Comparison of ENCODE assay signal across 1 cellular context in the genomic region with DNA sequence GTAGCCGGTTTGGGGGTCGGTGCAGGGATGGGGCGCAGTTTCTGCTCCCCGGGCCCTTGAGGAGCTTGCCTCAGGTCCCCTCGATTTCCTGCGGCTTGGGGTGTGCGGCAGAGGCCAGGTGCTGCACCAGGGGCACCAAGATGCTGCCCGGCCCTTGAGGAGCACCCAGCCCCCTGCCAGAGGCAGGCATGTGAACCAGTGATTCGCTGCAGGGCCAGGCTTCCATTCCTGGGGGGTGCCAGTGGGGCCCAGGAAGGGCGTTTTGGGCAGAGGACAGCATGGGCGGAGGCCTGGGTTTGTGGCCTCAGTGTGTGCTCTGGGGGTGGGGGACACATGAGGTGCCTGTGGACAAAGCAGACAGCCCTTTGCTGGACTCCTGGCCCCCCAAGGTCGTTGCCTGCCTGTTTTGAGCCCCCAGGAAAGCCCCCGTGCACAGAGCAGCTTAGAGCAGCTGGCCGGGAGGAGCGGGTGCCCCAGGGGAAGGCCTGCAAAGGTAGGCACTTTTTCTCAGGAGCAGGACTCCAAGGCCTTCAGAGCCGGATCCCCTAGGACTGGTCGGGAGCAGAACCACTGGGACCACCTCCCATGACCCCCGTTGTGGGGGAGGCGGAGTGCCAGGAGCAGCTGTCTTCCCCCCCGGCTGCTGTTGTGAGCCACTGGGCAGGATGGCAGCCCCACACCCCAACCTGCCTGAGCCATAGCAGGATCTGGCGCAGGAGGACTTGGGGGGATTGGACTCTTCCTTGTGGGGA.
TF ChIP-seq lines count a peak whose summit lies in the region.

No MANE protein-coding gene starts in this region.

TF ChIP-seq in GM12878, 131 proteins besides CTCF, POLR2A, EP300 and RAD21 (continued from another document):
- TF ChIP-seq, protein P1, sequence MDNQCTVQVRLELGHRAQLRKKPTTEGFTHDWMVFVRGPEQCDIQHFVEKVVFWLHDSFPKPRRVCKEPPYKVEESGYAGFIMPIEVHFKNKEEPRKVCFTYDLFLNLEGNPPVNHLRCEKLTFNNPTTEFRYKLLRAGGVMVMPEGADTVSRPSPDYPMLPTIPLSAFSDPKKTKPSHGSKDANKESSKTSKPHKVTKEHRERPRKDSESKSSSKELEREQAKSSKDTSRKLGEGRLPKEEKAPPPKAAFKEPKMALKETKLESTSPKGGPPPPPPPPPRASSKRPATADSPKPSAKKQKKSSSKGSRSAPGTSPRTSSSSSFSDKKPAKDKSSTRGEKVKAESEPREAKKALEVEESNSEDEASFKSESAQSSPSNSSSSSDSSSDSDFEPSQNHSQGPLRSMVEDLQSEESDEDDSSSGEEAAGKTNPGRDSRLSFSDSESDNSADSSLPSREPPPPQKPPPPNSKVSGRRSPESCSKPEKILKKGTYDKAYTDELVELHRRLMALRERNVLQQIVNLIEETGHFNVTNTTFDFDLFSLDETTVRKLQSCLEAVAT (IDR thresholded peaks at IDR 0.05), result peak; percentile 70; the same call in 1 of the 2 replicates
- no peak for TF ChIP-seq KLF5 (IDR thresholded peaks at IDR 0.05; ENCODE audit: partially characterized antibody)
- TF ChIP-seq RCOR1 (conservative IDR thresholded peaks at IDR 0.05; ENCODE audit: low read depth, low read length), result no peak
